12 cellular contexts compared by ENCODE assay signal in genomic region chr15:29942144-29942543, GRCh38.
A peak's percentile ranks its signal among the peaks of the same experiment; 100 is the strongest.
DNase-seq lines count a peak whose midpoint lies in the region; TF ChIP-seq lines count a peak whose summit lies in the region.
"Had no signal": no experiment of that assay in that cellular context is flagged by ENCODE, and none has a peak within 500 bp of the region (broad histone marks: within the 10 kb centered on the region; RNA-seq: fewer than 3 reads in every experiment).

No MANE protein-coding gene starts in this region.

- WGBS in adrenal gland, 4 donors: 45 to 57% (median 46%) methylated on average over 3 of the region's 3 CpGs
- 38 to 40% methylated on average over 3 of the region's 3 CpGs for WGBS in thyroid gland, 2 donors
- 64 to 67% methylated on average over 3 of the region's 3 CpGs for WGBS in sigmoid colon, 2 donors

- H3K4me3 ChIP-seq in adrenal gland (no peak overlapping the region), thyroid gland (replicated peaks in 1 of 3) (no peak overlapping the region), sigmoid colon (no peak overlapping the region)
- H3K4me3 ChIP-seq: BLaER1, Peyer's patch had no signal

- no peaks in the 10 kb centered on the region for H3K9me3 ChIP-seq in adrenal gland (replicated peaks in 1 of 3)
- H3K9me3 ChIP-seq in thyroid gland: no peaks in the 10 kb centered on the region
- no peaks in the 10 kb centered on the region for H3K9me3 ChIP-seq in sigmoid colon
- H3K9me3 ChIP-seq: BLaER1, Peyer's patch had no signal

- H3K4me1 ChIP-seq in adrenal gland (replicated peaks in 1 of 2) (no peaks in the 10 kb centered on the region), thyroid gland (peaks cover 0 to 5% of the 10 kb centered on the region in 2 donors), sigmoid colon (no peaks in the 10 kb centered on the region)
- H3K4me1 ChIP-seq: BLaER1, Peyer's patch had no signal

- peak; percentile 13 for DNase-seq in NCI-H82 (lab: John Stamatoyannopoulos, UW)
- DNase-seq in NCI-H82 treated with DMSO at 0.1 percent for 48 hours (lab: John Stamatoyannopoulos, UW; ENCODE audit: unreplicated experiment): no peak
- DNase-seq in adrenal gland: no peak
- peak; percentile 45 for DNase-seq in iPS-NIHi11 (ENCODE audit: low spot score)
- peak; percentile 11 to 30 for DNase-seq in thyroid gland
- no peak for DNase-seq in sigmoid colon
- DNase-seq in stimulated activated CD8-positive, alpha-beta memory T cell treated with anti-CD3 and anti-CD28 coated beads, Interleukin-4, amount 100 ng/mL, for 48 hours: no peak
- no peak for DNase-seq in AML-193 (lab: John Stamatoyannopoulos, UW)
- DNase-seq: activated CD4-positive, alpha-beta T cell treated with anti-CD3 and anti-CD28 coated beads for 48 hours; activated naive CD4-positive, alpha-beta T cell treated with anti-CD3 and anti-CD28 coated beads, Interleukin-2, amount 10 ng/mL, durations not matched to agents 7 days and 5 days; Peyer's patch had no signal

- no peaks in the 10 kb centered on the region for H3K27me3 ChIP-seq in adrenal gland
- no peaks in the 10 kb centered on the region for H3K27me3 ChIP-seq in thyroid gland
- H3K27me3 ChIP-seq in sigmoid colon: no peaks in the 10 kb centered on the region
- H3K27me3 ChIP-seq: BLaER1, Peyer's patch had no signal

- no peak for TF ChIP-seq EP300 in sigmoid colon (IDR thresholded peaks at IDR 0.05)

- H3K36me3 ChIP-seq in adrenal gland (replicated peaks in 1 of 2) (no peaks in the 10 kb centered on the region), thyroid gland (no peaks in the 10 kb centered on the region), sigmoid colon (no peaks in the 10 kb centered on the region)
- H3K36me3 ChIP-seq: BLaER1, Peyer's patch had no signal

- H3K27ac ChIP-seq in adrenal gland: no peak overlapping the region
- H3K27ac ChIP-seq in thyroid gland: no peak overlapping the region
- no peak overlapping the region for H3K27ac ChIP-seq in sigmoid colon
- H3K27ac ChIP-seq: BLaER1, Peyer's patch had no signal

- TF ChIP-seq POLR2A in adrenal gland (IDR thresholded peaks at IDR 0.05) (no peak), thyroid gland (IDR thresholded peaks at IDR 0.05) (no peak), sigmoid colon (IDR thresholded peaks at IDR 0.05) (no peak)

- TF ChIP-seq CTCF in adrenal gland (IDR thresholded peaks at IDR 0.05) (peak in 4 of 6 experiments; percentile 5 to 22 (median 12)), thyroid gland (IDR thresholded peaks at IDR 0.05) (peak in 4 of 6 experiments; percentile 30 to 58 (median 48)), sigmoid colon (IDR thresholded peaks at IDR 0.05) (peak in 1 of 4 experiments; percentile 25)

- intact Hi-C loops in adrenal gland (cut with DNase I): no loop called here
- intact Hi-C loops in thyroid gland (cut with DNase I): loop anchor here (10.0 kb wide), 1 partner anchor 63 kb away; no protein-coding TSS in a partner anchor
- intact Hi-C loops in sigmoid colon (cut with DNase I): loop anchor here (10.0 kb wide), 1 partner anchor 133 kb away; no protein-coding TSS in a partner anchor

Comparison
In these comparisons a context has a peak if more than half of its experiments do, and no peak if none do; other contexts are left out.
1. DNase-seq: peak in NCI-H82 (single experiment), iPS-NIHi11 (single experiment) and thyroid gland (2 of 2); none in NCI-H82 treated with DMSO at 0.1 percent for 48 hours (single experiment), adrenal gland (0 of 7), sigmoid colon (single experiment), stimulated activated CD8-positive, alpha-beta memory T cell treated with anti-CD3 and anti-CD28 coated beads, Interleukin-4, amount 100 ng/mL, for 48 hours (single experiment) and AML-193 (0 of 2).
2. intact Hi-C loops: an anchor here in thyroid gland (10.0 kb wide) and sigmoid colon (10.0 kb wide); none called in adrenal gland.